8 cellular contexts compared by ENCODE assay signal in the genomic region with DNA sequence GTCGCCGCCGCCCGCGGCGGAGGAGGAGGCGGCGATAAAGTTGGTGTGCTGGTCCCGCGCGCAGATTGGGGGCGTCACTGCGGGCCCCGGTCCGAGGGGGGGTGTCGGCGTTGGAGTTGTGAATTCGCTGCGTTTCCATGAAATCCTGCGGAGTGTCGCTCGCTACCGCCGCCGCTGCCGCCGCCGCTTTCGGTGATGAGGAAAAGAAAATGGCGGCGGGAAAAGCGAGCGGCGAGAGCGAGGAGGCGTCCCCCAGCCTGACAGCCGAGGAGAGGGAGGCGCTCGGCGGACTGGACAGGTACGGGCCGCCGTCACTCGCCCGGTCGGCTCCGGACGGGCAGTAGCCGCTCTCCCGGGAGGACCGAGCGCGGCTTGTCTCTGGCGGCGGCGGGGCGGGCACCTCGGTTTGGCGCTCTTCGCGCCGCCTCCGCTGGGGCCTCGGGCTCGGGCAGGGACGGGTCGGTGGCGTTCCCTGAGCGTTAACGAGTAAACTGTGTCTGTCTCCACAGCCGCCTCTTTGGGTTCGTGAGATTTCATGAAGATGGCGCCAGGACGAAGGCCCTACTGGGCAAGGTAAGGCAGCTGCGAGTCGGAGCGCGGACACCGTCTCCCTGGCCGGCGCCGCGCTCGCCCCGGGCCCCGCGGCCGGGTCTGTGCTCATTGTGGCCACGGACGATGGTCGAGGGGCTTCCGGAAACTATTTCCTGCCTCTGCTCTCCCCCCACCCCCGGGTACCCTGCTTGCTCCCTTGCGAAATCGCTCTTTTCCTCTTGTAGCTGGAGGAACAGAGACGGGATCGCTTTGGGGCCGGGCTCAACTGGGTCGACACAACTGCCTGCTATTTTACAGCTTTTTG. TPM values are rescaled to one million over a fixed set of nuclear protein-coding genes. Genes with fewer than 3 reads are reported as not detected.
DNase-seq lines count a peak whose midpoint lies in the region; ATAC-seq and TF ChIP-seq lines count a peak whose summit lies in the region.

No MANE protein-coding gene starts in this region.

- H3K4me1 Mint-ChIP-seq in activated T-helper 17 cell treated with anti-CD3 and anti-CD28 coated beads, Interleukin-2, amount 50 U/mL, for 72 hours, result no peaks in the 10 kb centered on the region
- peaks cover 6% of the 10 kb centered on the region for H3K4me1 Mint-ChIP-seq in nephron progenitor cell

- peak overlapping the region; percentile 92 for H3K27ac ChIP-seq in temporal lobe (ENCODE audit: low read depth, low read length)

- ATAC-seq in HG02885 (IDR thresholded peaks at IDR 0.05; ENCODE audit: poor library complexity, unreplicated experiment), result peak; percentile 16
- ATAC-seq in activated T-helper 17 cell treated with anti-CD3 and anti-CD28 coated beads, Interleukin-2, amount 50 U/mL, for 72 hours (replicated peaks), result peak; percentile 6
- no peak for ATAC-seq in HG03139 (IDR thresholded peaks at IDR 0.05; ENCODE audit: unreplicated experiment)

- peaks cover 28% of the 10 kb centered on the region for H3K36me3 Mint-ChIP-seq in activated T-helper 17 cell treated with anti-CD3 and anti-CD28 coated beads, Interleukin-2, amount 50 U/mL, for 72 hours (ENCODE audit: low read depth)
- peaks cover 16% of the 10 kb centered on the region for H3K36me3 Mint-ChIP-seq in nephron progenitor cell (ENCODE audit: low read depth)

- H3K27ac Mint-ChIP-seq in activated T-helper 17 cell treated with anti-CD3 and anti-CD28 coated beads, Interleukin-2, amount 50 U/mL, for 72 hours, result peak overlapping the region; percentile 94
- H3K27ac Mint-ChIP-seq in nephron progenitor cell, result peak overlapping the region; percentile 98

- TF ChIP-seq CTCF in nephron progenitor cell (IDR thresholded peaks at IDR 0.05), result no peak

- H3K4me3 Mint-ChIP-seq in activated T-helper 17 cell treated with anti-CD3 and anti-CD28 coated beads, Interleukin-2, amount 50 U/mL, for 72 hours, result peak overlapping the region; percentile 92
- peak overlapping the region; percentile 96 for H3K4me3 Mint-ChIP-seq in nephron progenitor cell

- H3K9me3 Mint-ChIP-seq in activated T-helper 17 cell treated with anti-CD3 and anti-CD28 coated beads, Interleukin-2, amount 50 U/mL, for 72 hours, result no peaks in the 10 kb centered on the region
- peaks cover 44% of the 10 kb centered on the region for H3K9me3 Mint-ChIP-seq in nephron progenitor cell

- peak; percentile 47 for DNase-seq in ELR (ENCODE audit: low read depth)
- peak; percentile 57 for DNase-seq in OCI-M1 (lab: John Stamatoyannopoulos, UW)
- DNase-seq in fibroblast of peridontal ligament (ENCODE audit: extremely low read depth), result peak; percentile 33
- DNase-seq in nephron progenitor cell, result peak; percentile 53

- no peaks in the 10 kb centered on the region for H3K27me3 Mint-ChIP-seq in activated T-helper 17 cell treated with anti-CD3 and anti-CD28 coated beads, Interleukin-2, amount 50 U/mL, for 72 hours
- H3K27me3 Mint-ChIP-seq in nephron progenitor cell (ENCODE audit: low read depth, poor library complexity), result peaks cover 3% of the 10 kb centered on the region

RNA-seq across cellular contexts. Expression of gene KDM6A, which starts 0.7 kb away (rescaled TPM):
- 10 to 100 TPM; 24.4 to 33.1 TPM for total RNA-seq in activated T-helper 17 cell treated with anti-CD3 and anti-CD28 coated beads, Interleukin-2, amount 50 U/mL, for 72 hours
- 31.7 TPM for total RNA-seq in temporal lobe

RNA-seq across cellular contexts. Expression of gene DUSP21, which starts 29.8 kb away (rescaled TPM):
- total RNA-seq in activated T-helper 17 cell treated with anti-CD3 and anti-CD28 coated beads, Interleukin-2, amount 50 U/mL, for 72 hours, result not detected
- total RNA-seq in temporal lobe, result not detected
